ENCODE assay signal across 18 cellular contexts in genomic region chr4:5054532-5054931, GRCh38. TPM values are rescaled to one million over a fixed set of nuclear protein-coding genes. Genes with fewer than 3 reads are reported as not detected.
DNase-seq lines count a peak whose midpoint lies in the region; TF ChIP-seq lines count a peak whose summit lies in the region.
"Had no signal": no experiment of that assay in that cellular context is flagged by ENCODE, and none has a peak within 500 bp of the region (broad histone marks: within the 10 kb centered on the region; RNA-seq: fewer than 3 reads in every experiment).

No MANE protein-coding gene starts in this region.

- H3K27me3 Mint-ChIP-seq in osteocyte (ENCODE audit: unreplicated experiment): no peaks in the 10 kb centered on the region

- H3K4me1 ChIP-seq in esophagus muscularis mucosa: peaks cover 14 to 26% (median 20%) of the 10 kb centered on the region in 4 donors

- intact Hi-C loops in esophagus muscularis mucosa (cut with DNase I) (loop anchor here (5.0 to 10.0 kb wide), 2 partner anchors 88 to 400 kb away; no protein-coding TSS in a partner anchor), posterior vena cava (cut with DNase I) (loop anchor here in 1 of 2 donors (5.0 kb wide), 1 partner anchor 88 kb away; no protein-coding TSS in a partner anchor)

- H3K4me3 ChIP-seq in esophagus muscularis mucosa: no peak overlapping the region
- H3K4me3 ChIP-seq: BLaER1 treated with 17β-estradiol and CSF1 and Interleukin-3, amounts not matched to agents 10 nM and 100 nM; SJSA1 had no signal

- no peak overlapping the region for H3K27ac ChIP-seq in esophagus muscularis mucosa (replicated peaks in 1 of 4)
- H3K27ac ChIP-seq: 22Rv1; BLaER1 treated with 17β-estradiol and CSF1 and Interleukin-3, amounts not matched to agents 10 nM and 100 nM; SJSA1 had no signal

- WGBS in esophagus muscularis mucosa: 88% methylated on average over 5 of the region's 5 CpGs

- H3K27ac Mint-ChIP-seq in osteocyte (ENCODE audit: unreplicated experiment): peak overlapping the region; percentile 23

- no peaks in the 10 kb centered on the region for H3K36me3 ChIP-seq in esophagus muscularis mucosa
- H3K36me3 ChIP-seq: BLaER1 treated with 17β-estradiol and CSF1 and Interleukin-3, amounts not matched to agents 10 nM and 100 nM; SJSA1 had no signal

- TF ChIP-seq CTCF in esophagus muscularis mucosa (IDR thresholded peaks at IDR 0.05) (no peak), osteocyte (IDR thresholded peaks at IDR 0.05) (no peak)

- H3K36me3 Mint-ChIP-seq in osteocyte (ENCODE audit: unreplicated experiment): peaks cover 14% of the 10 kb centered on the region

- H3K4me1 Mint-ChIP-seq in osteocyte (ENCODE audit: unreplicated experiment): peaks cover 35% of the 10 kb centered on the region

- H3K27me3 ChIP-seq in esophagus muscularis mucosa: peaks cover 0 to 5% (median 0%) of the 10 kb centered on the region in 4 donors

- DNase-seq in DMS53 (lab: John Stamatoyannopoulos, UW) (peak; percentile 65), DMS53 treated with DMSO at 0.1 percent for 48 hours (lab: John Stamatoyannopoulos, UW; ENCODE audit: unreplicated experiment) (no peak), NCI-H187 (lab: John Stamatoyannopoulos, UW) (peak; percentile 27 to 42), esophagus muscularis mucosa (ENCODE audit: extremely low spot score) (peak; percentile 89), osteocyte (ENCODE audit: extremely low spot score, unreplicated experiment) (peak; percentile 59), mucosa of gallbladder (ENCODE audit: low spot score) (no peak), posterior vena cava (ENCODE audit: low spot score) (no peak)
- no peak for DNase-seq in activated effector memory CD4-positive, alpha-beta T cell treated with anti-CD3 and anti-CD28 coated beads, Interleukin-2, amount 50 U/mL, for 16 hours
- DNase-seq: H7, IMR-90, Karpas-422, NCI-H1105, NCI-H1694, NCI-H226 had no signal

- no peak for TF ChIP-seq POLR2A in esophagus muscularis mucosa (IDR thresholded peaks at IDR 0.05; ENCODE audit: low read depth)

- H3K4me3 Mint-ChIP-seq in osteocyte (ENCODE audit: unreplicated experiment): no peak overlapping the region

- no peaks in the 10 kb centered on the region for H3K9me3 ChIP-seq in esophagus muscularis mucosa
- H3K9me3 ChIP-seq: SJSA1 had no signal

- H3K9me3 Mint-ChIP-seq in osteocyte (ENCODE audit: unreplicated experiment): no peaks in the 10 kb centered on the region

- no peak for TF ChIP-seq EP300 in esophagus muscularis mucosa (IDR thresholded peaks at IDR 0.05)

RNA-seq across cellular contexts. Expression of gene STK32B, which starts 3.3 kb away (rescaled TPM):
- total RNA-seq in esophagus muscularis mucosa: 1 to 10 TPM; 1.7 to 3.8 (median 2.7) TPM
- 44.3 and 46.9 TPM in 2 replicates for total RNA-seq in osteocyte
- 4.1 TPM for total RNA-seq in mucosa of gallbladder
- total RNA-seq in posterior vena cava: 1 to 10 TPM; 3.1 to 3.5 TPM
- total RNA-seq: HT-29 had no signal

RNA-seq across cellular contexts. Expression of gene CYTL1, which starts 35.3 kb away (rescaled TPM):
- total RNA-seq in esophagus muscularis mucosa (1 to 10 TPM; 1.2 to 2.3 (median 2.0) TPM), osteocyte (82.4 and 86.8 TPM in 2 replicates), mucosa of gallbladder (10.7 TPM), posterior vena cava (1 to 10 TPM in 1 of 2 donors, under 1 TPM in 1; 0.81 to 1.2 TPM)
- total RNA-seq: HT-29 had no signal

Comparison
In these comparisons a context has a peak if more than half of its experiments do, and no peak if none do; other contexts are left out.
1. DNase-seq: peak in DMS53 (single experiment), NCI-H187 (2 of 2), esophagus muscularis mucosa (single experiment) and osteocyte (single experiment); none in DMS53 treated with DMSO at 0.1 percent for 48 hours (single experiment), mucosa of gallbladder (single experiment), activated effector memory CD4-positive, alpha-beta T cell treated with anti-CD3 and anti-CD28 coated beads, Interleukin-2, amount 50 U/mL, for 16 hours (single experiment) and posterior vena cava (single experiment).